Comparison of ENCODE assay signal across 9 cellular contexts in the genomic region with DNA sequence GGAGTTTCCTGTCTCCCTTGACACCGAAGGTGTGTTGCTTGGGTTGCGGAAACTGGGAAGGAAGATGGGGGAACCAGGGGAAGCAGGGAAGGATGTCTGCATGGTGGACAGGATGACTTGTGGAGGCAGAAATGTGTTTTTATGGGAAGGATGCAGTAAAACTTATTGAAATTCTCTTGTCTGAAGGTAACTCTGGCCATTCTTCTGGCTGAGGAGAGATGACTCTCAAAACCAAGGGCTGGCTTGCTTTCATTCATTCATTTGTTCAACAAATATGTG. TPM values are rescaled to one million over a fixed set of nuclear protein-coding genes. Genes with fewer than 3 reads are reported as not detected.
DNase-seq lines count a peak whose midpoint lies in the region; ATAC-seq and TF ChIP-seq lines count a peak whose summit lies in the region.
"Had no signal": no experiment of that assay in that cellular context is flagged by ENCODE, and none has a peak within 500 bp of the region (broad histone marks: within the 10 kb centered on the region; RNA-seq: fewer than 3 reads in every experiment).

No MANE protein-coding gene starts in this region.

- H4K20me1 ChIP-seq in hepatocyte (ENCODE audit: insufficient read depth, poor library complexity, severe bottlenecking): peaks cover 27% of the 10 kb centered on the region

- peak overlapping the region; percentile 90 for H3K4me2 ChIP-seq in hepatocyte

- peak overlapping the region; percentile 98; the same call in 1 of the 2 replicates for H3K9ac ChIP-seq in ES-I3 (ENCODE audit: low read depth, low read length)

- 74% methylated on average over 2 of the region's 2 CpGs for WGBS in hepatocyte (ENCODE audit: low lambda C conversion rate, missing lambda C conversion rate)

- no peak overlapping the region for H2AFZ ChIP-seq in hepatocyte

- H3K27ac ChIP-seq in hepatocyte: peak overlapping the region; percentile 92

- H3K27me3 ChIP-seq in hepatocyte: no peaks in the 10 kb centered on the region

- H3K36me3 ChIP-seq in ES-I3 (ENCODE audit: insufficient read depth, low read length) (no peaks in the 10 kb centered on the region), hepatocyte (replicated peaks; ENCODE audit: insufficient read depth, low read depth) (no peaks in the 10 kb centered on the region)

- H3K9me2 ChIP-seq in hepatocyte (replicated peaks; ENCODE audit: insufficient read depth): no peaks in the 10 kb centered on the region

- H3K9me3 ChIP-seq in ES-I3 (ENCODE audit: control insufficient read depth, insufficient read depth, low read length): no peaks in the 10 kb centered on the region
- no peaks in the 10 kb centered on the region for H3K9me3 ChIP-seq in hepatocyte (ENCODE audit: low read depth)

- DNase-seq in hepatocyte (ENCODE audit: low spot score): no peak
- DNase-seq in retinal pigment epithelial cell (ENCODE audit: low read depth): no peak
- no peak for DNase-seq in KG1 (lab: John Stamatoyannopoulos, UW)
- DNase-seq: Karpas-422 had no signal

- H3K4me3 ChIP-seq in WI38 (ENCODE audit: low read depth, low read length): peak overlapping the region; percentile 99
- peak overlapping the region; percentile 76 for H3K4me3 ChIP-seq in hepatocyte
- peak overlapping the region; percentile 84 for H3K4me3 ChIP-seq in retinal pigment epithelial cell (ENCODE audit: low read length)

- ATAC-seq in GM18519 (IDR thresholded peaks at IDR 0.05; ENCODE audit: low FRiP score, unreplicated experiment): no peak
- no peak for ATAC-seq in HG03442 (IDR thresholded peaks at IDR 0.05; ENCODE audit: unreplicated experiment)
- ATAC-seq in HG02798 (IDR thresholded peaks at IDR 0.05; ENCODE audit: poor library complexity, unreplicated experiment): no peak

- H3K79me2 ChIP-seq in hepatocyte: peaks cover 74% of the 10 kb centered on the region

- H3K4me1 ChIP-seq in ES-I3 (ENCODE audit: insufficient read depth, low read length): 0 out of 2 replicates have a peak, but pooled peaks cover 7% of the 10 kb centered on the region
- peaks cover 26% of the 10 kb centered on the region for H3K4me1 ChIP-seq in hepatocyte (ENCODE audit: insufficient read depth)

- TF ChIP-seq CTCF in WI38 (IDR thresholded peaks at IDR 0.05; ENCODE audit: low read depth, low read length) (no peak), hepatocyte (IDR thresholded peaks at IDR 0.05; ENCODE audit: poor library complexity) (no peak), retinal pigment epithelial cell (conservative IDR thresholded peaks at IDR 0.05; ENCODE audit: low read depth, low read length) (no peak)

RNA-seq across cellular contexts. Expression of a gene that starts 1.5 kb away (rescaled TPM):
- 12.8 and 20.6 TPM in 2 replicates for total RNA-seq in hepatocyte
- polyA plus RNA-seq in hepatocyte: 37.0 and 37.1 TPM in 2 replicates

RNA-seq across cellular contexts. Expression of a gene that starts 2.0 kb away (rescaled TPM):
- 68.6 and 73.6 TPM in 2 replicates for total RNA-seq in hepatocyte
- polyA plus RNA-seq in hepatocyte: 58.4 and 59.8 TPM in 2 replicates

RNA-seq across cellular contexts. Expression of a gene that starts 54.3 kb away (rescaled TPM):
- 54.4 and 57.0 TPM in 2 replicates for total RNA-seq in hepatocyte
- 81.9 and 86.8 TPM in 2 replicates for polyA plus RNA-seq in hepatocyte

RNA-seq across cellular contexts. Expression of a gene that starts 54.4 kb away (rescaled TPM):
- 34.7 and 40.0 TPM in 2 replicates for total RNA-seq in hepatocyte
- 39.1 and 51.7 TPM in 2 replicates for polyA plus RNA-seq in hepatocyte
